Comparison of ENCODE assay signal across 20 cellular contexts in the genomic region with DNA sequence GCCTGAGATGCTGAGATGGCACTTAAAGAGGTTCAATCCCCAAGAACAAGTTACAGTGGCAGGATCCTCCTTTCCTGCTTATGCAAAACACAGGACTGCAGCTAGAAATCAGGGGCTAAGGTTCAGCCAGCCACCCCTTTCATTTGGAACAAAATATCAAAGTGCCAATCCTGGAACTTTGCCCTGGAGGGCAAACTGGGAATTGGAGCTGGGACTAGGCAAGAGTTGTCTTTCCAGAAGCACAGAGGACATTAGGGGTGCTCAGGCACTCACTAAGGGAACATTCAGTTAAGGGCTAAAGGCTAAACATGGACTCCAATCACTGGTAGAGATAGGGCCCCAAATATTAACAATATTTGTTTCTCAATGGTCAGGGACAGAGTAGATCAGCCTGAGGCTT.
DNase-seq lines count a peak whose midpoint lies in the region; ATAC-seq and TF ChIP-seq lines count a peak whose summit lies in the region.
"Had no signal": no experiment of that assay in that cellular context is flagged by ENCODE, and none has a peak within 500 bp of the region (broad histone marks: within the 10 kb centered on the region; RNA-seq: fewer than 3 reads in every experiment).

No MANE protein-coding gene starts in this region.

- H2AFZ ChIP-seq in HCT116 (ENCODE audit: low read depth, low read length, poor library complexity, severe bottlenecking) (no peak overlapping the region), neural progenitor cell (replicated peaks) (peak overlapping the region; percentile 38), GM23338 (no peak overlapping the region)

- H3K9me3 ChIP-seq in HCT116 (ENCODE audit: control insufficient read depth in 1 of 2, insufficient read depth in 1 of 2, low read depth in 1 of 2, low read length in 2 of 2) (no peaks in the 10 kb centered on the region), endodermal cell (ENCODE audit: control insufficient read depth, low read length) (no peaks in the 10 kb centered on the region), right lobe of liver (no peaks in the 10 kb centered on the region), neural progenitor cell (ENCODE audit: low read depth) (no peaks in the 10 kb centered on the region), upper lobe of left lung (no peaks in the 10 kb centered on the region)
- H3K9me3 ChIP-seq: BE2C had no signal

- H3K4me1 Mint-ChIP-seq in endodermal cell (peaks cover 66% of the 10 kb centered on the region), neural progenitor cell (peaks cover 22% of the 10 kb centered on the region), GM23338 (peaks cover 9% of the 10 kb centered on the region; the same call in 2 of the 3 replicates)
- H3K4me1 Mint-ChIP-seq: CD14-positive monocyte; CD4-positive, alpha-beta memory T cell; CD4-positive, CD25-positive, alpha-beta regulatory T cell; CD8-positive, alpha-beta memory T cell had no signal

- TF ChIP-seq CTCF in HCT116 (IDR thresholded peaks at IDR 0.05 in 2 of 3, conservative IDR thresholded peaks at IDR 0.05 in 1 of 3; ENCODE audit: borderline replicate concordance in 1 of 3, insufficient read depth in 1 of 3, low read depth in 2 of 3, low read length in 2 of 3) (0 out of 6 replicates have a peak, but pooled peaks of 2 of the 3 experiments have one; percentile 1 to 11), endodermal cell (conservative IDR thresholded peaks at IDR 0.05) (peak; percentile 46), right lobe of liver (IDR thresholded peaks at IDR 0.05) (no peak), neural progenitor cell (IDR thresholded peaks at IDR 0.05) (no peak), upper lobe of left lung (IDR thresholded peaks at IDR 0.05) (no peak), GM23338 (conservative IDR thresholded peaks at IDR 0.05; ENCODE audit: low read depth in 2 of 2) (no peak)

- no peak for TF ChIP-seq RAD21 in HCT116 (IDR thresholded peaks at IDR 0.05; ENCODE audit: low read depth)

- RAD21 ChIA-PET in HCT116 (lab: Charles Lee; ENCODE audit: low non-redundant PET in 1 of 2, low total read pairs in 2 of 2, uncharacterized antibody in 2 of 2, unreplicated experiment in 2 of 2), result no interaction called here

- H3F3A ChIP-seq in neural progenitor cell (ENCODE audit: low read depth), result no peaks in the 10 kb centered on the region
- no peaks in the 10 kb centered on the region for H3F3A ChIP-seq in GM23338 (replicated peaks; ENCODE audit: low read depth)

- DNase-seq in HCT116 (ENCODE audit: low read depth, low spot score) (no peak), endodermal cell (no peak), right lobe of liver (peak in 1 of 3 donors; percentile 70), neural progenitor cell (ENCODE audit: low spot score) (no peak), D341Med (ENCODE audit: low spot score) (no peak), dedifferentiated amniotic fluid mesenchymal stem cell (ENCODE audit: extremely low spot score) (no peak), upper lobe of left lung (no peak), GM23338 (ENCODE audit: low spot score) (no peak)
- DNase-seq: 8988T; ACHN; BE2C; C1 segment of cervical spinal cord; CD4-positive, alpha-beta memory T cell; CD4-positive, CD25-positive, alpha-beta regulatory T cell; CD8-positive, alpha-beta memory T cell; COR-L47; DMS79 treated with DMSO at 0.1 percent for 48 hours; GF-D8 had no signal

- no peaks in the 10 kb centered on the region for H3K36me3 Mint-ChIP-seq in endodermal cell (ENCODE audit: low read depth)
- H3K36me3 Mint-ChIP-seq in neural progenitor cell, result no peaks in the 10 kb centered on the region
- H3K36me3 Mint-ChIP-seq in GM23338 (ENCODE audit: low read depth), result no peaks in the 10 kb centered on the region
- H3K36me3 Mint-ChIP-seq: CD14-positive monocyte; CD4-positive, alpha-beta memory T cell; CD4-positive, CD25-positive, alpha-beta regulatory T cell; CD8-positive, alpha-beta memory T cell had no signal

- no peak overlapping the region for H3K4me3 ChIP-seq in HCT116 (replicated peaks in 1 of 2; ENCODE audit: low read depth in 1 of 2, low read length in 2 of 2)
- H3K4me3 ChIP-seq in endodermal cell (ENCODE audit: low read length), result no peak overlapping the region
- no peak overlapping the region for H3K4me3 ChIP-seq in right lobe of liver
- no peak overlapping the region for H3K4me3 ChIP-seq in neural progenitor cell
- H3K4me3 ChIP-seq in upper lobe of left lung, result no peak overlapping the region
- H3K4me3 ChIP-seq in GM23338, result no peak overlapping the region
- H3K4me3 ChIP-seq: BLaER1 had no signal

- TF ChIP-seq POLR2A in HCT116 (IDR thresholded peaks at IDR 0.05; ENCODE audit: borderline replicate concordance, extremely low read depth, insufficient read depth, insufficient read length) (no peak), right lobe of liver (IDR thresholded peaks at IDR 0.05) (no peak), upper lobe of left lung (IDR thresholded peaks at IDR 0.05) (no peak)

- H3K27me3 ChIP-seq in HCT116 (ENCODE audit: insufficient read depth, low read length) (no peaks in the 10 kb centered on the region), endodermal cell (ENCODE audit: control insufficient read depth, insufficient read depth, low read length, poor library complexity, severe bottlenecking) (no peaks in the 10 kb centered on the region), right lobe of liver (no peaks in the 10 kb centered on the region), neural progenitor cell (no peaks in the 10 kb centered on the region), upper lobe of left lung (no peaks in the 10 kb centered on the region), GM23338 (ENCODE audit: insufficient read depth) (no peaks in the 10 kb centered on the region)
- H3K27me3 ChIP-seq: BLaER1 had no signal

- CTCF ChIA-PET in HCT116 (lab: Charles Lee), result no interaction called here

- H3K27ac ChIP-seq in HCT116 (ENCODE audit: low read depth, low read length) (no peak overlapping the region), endodermal cell (ENCODE audit: low read depth, low read length) (no peak overlapping the region), right lobe of liver (peak overlapping the region in 1 of 3 donors; percentile 15), neural progenitor cell (no peak overlapping the region), upper lobe of left lung (no peak overlapping the region), GM23338 (ENCODE audit: low read depth) (no peak overlapping the region)
- H3K27ac ChIP-seq: BLaER1 had no signal

- no peaks in the 10 kb centered on the region for H3K36me3 ChIP-seq in HCT116 (ENCODE audit: control insufficient read depth in 1 of 2, insufficient read depth in 2 of 2, low read length in 2 of 2)
- H3K36me3 ChIP-seq in endodermal cell (ENCODE audit: control insufficient read depth, insufficient read depth, low read length), result no peaks in the 10 kb centered on the region
- no peaks in the 10 kb centered on the region for H3K36me3 ChIP-seq in right lobe of liver
- H3K36me3 ChIP-seq in neural progenitor cell, result no peaks in the 10 kb centered on the region
- H3K36me3 ChIP-seq in upper lobe of left lung, result no peaks in the 10 kb centered on the region
- no peaks in the 10 kb centered on the region for H3K36me3 ChIP-seq in GM23338 (ENCODE audit: insufficient read depth)
- H3K36me3 ChIP-seq: BE2C, BLaER1 had no signal

- ATAC-seq in HCT116, result no peak
- ATAC-seq in right lobe of liver, result peak; percentile 11 to 79 (median 70)
- no peak for ATAC-seq in upper lobe of left lung (ENCODE audit: low FRiP score in 2 of 2)
- ATAC-seq in GM23338, result no peak

- H4K20me1 ChIP-seq in HCT116 (ENCODE audit: insufficient read depth) (no peaks in the 10 kb centered on the region), neural progenitor cell (ENCODE audit: low read depth) (no peaks in the 10 kb centered on the region), GM23338 (replicated peaks; ENCODE audit: insufficient read depth) (no peaks in the 10 kb centered on the region)
- H4K20me1 ChIP-seq: BLaER1 had no signal

- H3K9me3 Mint-ChIP-seq in endodermal cell, result no peaks in the 10 kb centered on the region
- H3K9me3 Mint-ChIP-seq in neural progenitor cell, result no peaks in the 10 kb centered on the region
- H3K9me3 Mint-ChIP-seq in GM23338, result no peaks in the 10 kb centered on the region

- POLR2A ChIA-PET in HCT116 (lab: Charles Lee), result no interaction called here

- H3K27ac Mint-ChIP-seq in endodermal cell (no peak overlapping the region), neural progenitor cell (no peak overlapping the region), GM23338 (no peak overlapping the region)
- H3K27ac Mint-ChIP-seq: CD4-positive, alpha-beta memory T cell; CD4-positive, CD25-positive, alpha-beta regulatory T cell; CD8-positive, alpha-beta memory T cell had no signal

- intact Hi-C loops in HCT116 (cut with micrococcal nuclease) (loop anchor here (10.0 kb wide), 1 partner anchor 139 kb away; no protein-coding TSS in a partner anchor), right lobe of liver (cut with DNase I) (no loop called here)

- H3K27me3 Mint-ChIP-seq in endodermal cell (ENCODE audit: insufficient read depth) (peaks cover 22% of the 10 kb centered on the region), neural progenitor cell (ENCODE audit: insufficient read depth, low read depth) (peaks cover 4% of the 10 kb centered on the region), GM23338 (ENCODE audit: insufficient read depth, low read depth, poor library complexity) (peaks cover 2% of the 10 kb centered on the region)

- BruUV-seq in HCT116 (replicated peaks; lab: Mats Ljungman, UMichigan), result no TSS peak

- no peaks in the 10 kb centered on the region for H3K79me2 ChIP-seq in HCT116 (ENCODE audit: insufficient read depth, low read length)
- no peaks in the 10 kb centered on the region for H3K79me2 ChIP-seq in neural progenitor cell (ENCODE audit: low read depth)
- no peaks in the 10 kb centered on the region for H3K79me2 ChIP-seq in GM23338 (replicated peaks; ENCODE audit: insufficient read depth)

- H3K4me2 ChIP-seq in HCT116 (ENCODE audit: low read length) (no peak overlapping the region), neural progenitor cell (no peak overlapping the region), GM23338 (no peak overlapping the region)
- H3K4me2 ChIP-seq: BLaER1 had no signal

- TF ChIP-seq EP300 in upper lobe of left lung (IDR thresholded peaks at IDR 0.05), result no peak

- H3K9ac ChIP-seq in HCT116 (ENCODE audit: low read length), result no peak overlapping the region
- no peak overlapping the region for H3K9ac ChIP-seq in endodermal cell (ENCODE audit: extremely low read depth, low read length, poor library complexity, severe bottlenecking)
- H3K9ac ChIP-seq in neural progenitor cell, result no peak overlapping the region
- H3K9ac ChIP-seq: BLaER1 had no signal

- H3K9me2 ChIP-seq in HCT116 (ENCODE audit: insufficient read depth), result no peaks in the 10 kb centered on the region
- no peaks in the 10 kb centered on the region for H3K9me2 ChIP-seq in GM23338 (ENCODE audit: insufficient read depth)

- H3K4me1 ChIP-seq in HCT116 (ENCODE audit: control insufficient read depth in 1 of 2, insufficient read depth in 2 of 2, low read length in 2 of 2), result peaks cover 4 to 23% of the 10 kb centered on the region in 2 experiments; a peak in 2 of 4 replicates
- H3K4me1 ChIP-seq in endodermal cell (ENCODE audit: control insufficient read depth, insufficient read depth, low read length), result peaks cover 26% of the 10 kb centered on the region
- peaks cover 0 to 24% (median 10%) of the 10 kb centered on the region in 4 donors for H3K4me1 ChIP-seq in right lobe of liver
- peaks cover 12% of the 10 kb centered on the region for H3K4me1 ChIP-seq in neural progenitor cell
- no peaks in the 10 kb centered on the region for H3K4me1 ChIP-seq in upper lobe of left lung
- H3K4me1 ChIP-seq in GM23338 (ENCODE audit: insufficient read depth), result peaks cover 11% of the 10 kb centered on the region; the same call in 1 of the 2 replicates
- H3K4me1 ChIP-seq: BLaER1 had no signal

- no peak overlapping the region for H3K4me3 Mint-ChIP-seq in endodermal cell
- no peak overlapping the region for H3K4me3 Mint-ChIP-seq in neural progenitor cell
- no peak overlapping the region for H3K4me3 Mint-ChIP-seq in GM23338
- H3K4me3 Mint-ChIP-seq: CD14-positive monocyte; CD4-positive, alpha-beta memory T cell; CD4-positive, CD25-positive, alpha-beta regulatory T cell; CD8-positive, alpha-beta memory T cell had no signal

Comparison
In these comparisons a context has a peak if more than half of its experiments do, and no peak if none do; other contexts are left out.
1. ATAC-seq: peak in right lobe of liver (4 of 4); none in HCT116 (single experiment), upper lobe of left lung (0 of 2) and GM23338 (single experiment).
2. CTCF ChIP-seq: peak in HCT116 (2 of 3) and endodermal cell (single experiment); none in right lobe of liver (0 of 4), neural progenitor cell (single experiment), upper lobe of left lung (0 of 6) and GM23338 (0 of 2).